13 cellular contexts compared by ENCODE assay signal in genomic region chr12:59973515-59973914, GRCh38.
DNase-seq lines count a peak whose midpoint lies in the region; ATAC-seq and TF ChIP-seq lines count a peak whose summit lies in the region.
"Had no signal": no experiment of that assay in that cellular context is flagged by ENCODE, and none has a peak within 500 bp of the region (broad histone marks: within the 10 kb centered on the region; RNA-seq: fewer than 3 reads in every experiment).

No MANE protein-coding gene starts in this region.

- H3K23ac ChIP-seq in mesenchymal stem cell (ENCODE audit: low read length in 2 of 2) = no peak overlapping the region

- peak overlapping the region; percentile 84 for H3K27ac ChIP-seq in PC-3 (ENCODE audit: low read length)
- no peak overlapping the region for H3K27ac ChIP-seq in mesenchymal stem cell (ENCODE audit: low read length, poor library complexity, severe bottlenecking)
- H3K27ac ChIP-seq: cardiac muscle cell had no signal

- peak; percentile 84 for ATAC-seq in PC-3
- no peak for ATAC-seq in GM21367 (IDR thresholded peaks at IDR 0.05; ENCODE audit: unreplicated experiment)
- ATAC-seq: CD8-positive, alpha-beta T cell had no signal

- no peak overlapping the region for H2BK15ac ChIP-seq in mesenchymal stem cell (ENCODE audit: low read depth, poor library complexity, severe bottlenecking)

- no peak overlapping the region for H4K8ac ChIP-seq in mesenchymal stem cell (ENCODE audit: low read length)

- intact Hi-C loops in PC-3 (cut with micrococcal nuclease) = loop anchor here (1.0 to 5.0 kb wide), 6 partner anchors 47 to 376 kb away; no protein-coding TSS in a partner anchor

- H3K14ac ChIP-seq in mesenchymal stem cell (ENCODE audit: low read length in 2 of 2) = no peak overlapping the region

- no peaks in the 10 kb centered on the region for H3K9me2 ChIP-seq in PC-3 (replicated peaks; ENCODE audit: low read length)

- H3K4ac ChIP-seq in mesenchymal stem cell (ENCODE audit: low read depth in 1 of 2, low read length in 2 of 2) = no peak overlapping the region

- POLR2A ChIA-PET in PC-3 (lab: Charles Lee; ENCODE audit: unreplicated experiment) = no interaction called here

- H3K27me3 ChIP-seq in PC-3 (ENCODE audit: low read length) = no peaks in the 10 kb centered on the region
- H3K27me3 ChIP-seq in mesenchymal stem cell (ENCODE audit: control insufficient read depth in 1 of 2, insufficient read depth in 1 of 2, low read length in 2 of 2) = no peaks in the 10 kb centered on the region
- H3K27me3 ChIP-seq: cardiac muscle cell had no signal

- no peak overlapping the region for H2BK12ac ChIP-seq in mesenchymal stem cell (ENCODE audit: low read length in 2 of 2)

- no TSS peak for BruUV-seq in PC-3 (replicated peaks; lab: Mats Ljungman, UMichigan)

- no peaks in the 10 kb centered on the region for H3K79me1 ChIP-seq in mesenchymal stem cell (replicated peaks; ENCODE audit: low read length, poor library complexity, severe bottlenecking)

- no peaks in the 10 kb centered on the region for H3K79me2 ChIP-seq in PC-3 (ENCODE audit: low read length)

- H3K9ac ChIP-seq in PC-3 (ENCODE audit: low read length) (peak overlapping the region; percentile 33; the same call in 1 of the 2 replicates), mesenchymal stem cell (ENCODE audit: low read length) (no peak overlapping the region)

- H4K20me1 ChIP-seq in PC-3 (ENCODE audit: low read length) = no peaks in the 10 kb centered on the region

- H3K4me1 ChIP-seq in PC-3 (ENCODE audit: insufficient read depth, low read length) (peaks cover 53% of the 10 kb centered on the region), mesenchymal stem cell (ENCODE audit: control insufficient read depth, insufficient read depth, low read depth, low read length) (no peaks in the 10 kb centered on the region)

- H3K18ac ChIP-seq in mesenchymal stem cell (ENCODE audit: low read depth in 1 of 2, low read length in 2 of 2) = no peak overlapping the region

- CTCF ChIA-PET in PC-3 (lab: Charles Lee) = no interaction called here

- H2AFZ ChIP-seq in PC-3 (ENCODE audit: low read length) = peak overlapping the region; percentile 14; the same call in 1 of the 2 replicates
- no peak overlapping the region for H2AFZ ChIP-seq in mesenchymal stem cell (ENCODE audit: low read depth, low read length)

- peak overlapping the region; percentile 76 for H3K4me2 ChIP-seq in PC-3 (ENCODE audit: low read length)
- no peak overlapping the region for H3K4me2 ChIP-seq in mesenchymal stem cell (ENCODE audit: low read length, poor library complexity, severe bottlenecking)

- no peak overlapping the region for H4K91ac ChIP-seq in mesenchymal stem cell (ENCODE audit: low read length)

- DNase-seq in ELR (ENCODE audit: low read depth) (peak; percentile 85), PC-3 (peak; percentile 92), choroid plexus epithelial cell (ENCODE audit: low read depth) (peak; percentile 45), mesenchymal stem cell (peak; percentile 59), GF-D8 (lab: John Stamatoyannopoulos, UW) (no peak), DMS153 treated with DMSO at 0.1 percent for 48 hours (lab: John Stamatoyannopoulos, UW; ENCODE audit: unreplicated experiment) (no peak), erythroblast (lab: John Stamatoyannopoulos, UW) (no peak)
- DNase-seq: activated CD4-positive, alpha-beta memory T cell treated with anti-CD3 and anti-CD28 coated beads, Interleukin-2, amount 10 ng/mL, durations not matched to agents 7 days and 5 days; activated gamma-delta T cell; CD8-positive, alpha-beta T cell; substantia nigra had no signal

- no peak overlapping the region for H2BK120ac ChIP-seq in mesenchymal stem cell (ENCODE audit: low read depth, low read length)

- H3K4me3 ChIP-seq in PC-3 (ENCODE audit: low read length) (no peak overlapping the region), choroid plexus epithelial cell (ENCODE audit: low read depth, low read length) (no peak overlapping the region), mesenchymal stem cell (ENCODE audit: insufficient read depth in 1 of 2, low read depth in 1 of 2, low read length in 2 of 2) (no peak overlapping the region)
- H3K4me3 ChIP-seq: cardiac muscle cell had no signal

- H2BK5ac ChIP-seq in mesenchymal stem cell (ENCODE audit: low read depth, low read length, poor library complexity, severe bottlenecking) = no peak overlapping the region

- no peaks in the 10 kb centered on the region for H3K9me3 ChIP-seq in PC-3 (ENCODE audit: low read length)
- H3K9me3 ChIP-seq in mesenchymal stem cell (ENCODE audit: control insufficient read depth, low read length) = no peaks in the 10 kb centered on the region

- H2AK5ac ChIP-seq in mesenchymal stem cell (ENCODE audit: low read length, severe bottlenecking) = no peak overlapping the region

- H3F3A ChIP-seq in PC-3 (ENCODE audit: low read length, unreplicated experiment) = peaks cover 6% of the 10 kb centered on the region

- H3K36me3 ChIP-seq in PC-3 (ENCODE audit: low read depth, low read length) (no peaks in the 10 kb centered on the region), mesenchymal stem cell (ENCODE audit: control insufficient read depth in 1 of 2, insufficient read depth in 2 of 2, low read depth in 1 of 2, low read length in 2 of 2) (no peaks in the 10 kb centered on the region)
- H3K36me3 ChIP-seq: cardiac muscle cell had no signal

- no peak for TF ChIP-seq CTCF in PC-3 (conservative IDR thresholded peaks at IDR 0.05; ENCODE audit: low read depth, low read length)
- no peak for TF ChIP-seq CTCF in choroid plexus epithelial cell (conservative IDR thresholded peaks at IDR 0.05; ENCODE audit: low read depth, low read length)

- no peak for TF ChIP-seq POLR2A in erythroblast (IDR thresholded peaks at IDR 0.05; ENCODE audit: low read length)

- WGBS in mesenchymal stem cell = 52% methylated on average over 2 of the region's 2 CpGs

Comparison
In these comparisons a context has a peak if more than half of its experiments do, and no peak if none do; other contexts are left out.
1. DNase-seq: peak in ELR (single experiment), PC-3 (single experiment), choroid plexus epithelial cell (single experiment) and mesenchymal stem cell (single experiment); none in GF-D8 (single experiment), DMS153 treated with DMSO at 0.1 percent for 48 hours (single experiment) and erythroblast (0 of 2).